1 cellular context compared by ENCODE assay signal in the genomic region with DNA sequence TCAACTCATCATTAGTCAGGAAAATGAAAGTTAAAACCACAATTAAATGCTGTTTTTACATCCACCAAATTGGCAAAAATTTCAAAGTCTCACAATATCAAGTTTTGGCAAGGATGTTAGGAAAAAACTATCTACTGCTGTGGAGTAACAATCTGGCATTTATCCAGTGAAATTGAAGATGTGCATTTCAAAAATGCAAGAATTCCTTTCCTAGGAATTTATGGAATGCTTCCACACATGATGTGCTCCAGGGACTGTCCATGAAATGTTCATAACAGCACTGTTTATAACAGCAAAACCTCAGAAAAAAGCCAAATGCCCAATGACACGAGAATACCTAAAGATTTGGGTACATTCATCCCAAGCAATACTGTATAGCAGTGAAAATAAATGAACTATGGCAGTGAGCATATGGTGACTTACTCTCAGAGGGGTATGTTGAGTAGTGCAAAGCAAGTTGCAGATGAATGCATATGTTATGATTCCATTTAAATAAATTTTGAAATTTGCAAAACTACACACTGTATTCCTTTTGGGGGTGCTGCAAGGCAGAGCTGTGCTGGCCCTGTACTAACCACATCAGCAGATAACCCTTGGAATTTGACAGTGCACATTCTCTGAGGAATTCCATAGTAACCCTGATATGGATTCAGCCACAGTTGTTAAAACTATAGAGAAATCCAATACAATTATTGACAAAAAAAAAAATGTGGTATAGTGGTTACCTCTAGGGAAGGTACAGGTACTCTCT.
TF ChIP-seq lines count a peak whose summit lies in the region.

No MANE protein-coding gene starts in this region.

TF ChIP-seq in IMR-90, 13 proteins besides CTCF, POLR2A, EP300 and RAD21:
- TF ChIP-seq USF2 (IDR thresholded peaks at IDR 0.05; ENCODE audit: low read depth, low read length): no peak
- no peak for TF ChIP-seq MAFK (IDR thresholded peaks at IDR 0.05; ENCODE audit: low read depth, low read length)
- no peak for TF ChIP-seq CEBPB (IDR thresholded peaks at IDR 0.05; ENCODE audit: low read depth, low read length)
- no peak for TF ChIP-seq MXI1 (IDR thresholded peaks at IDR 0.05; ENCODE audit: borderline replicate concordance, low read depth, low read length)
- no peak for TF ChIP-seq RFX5 (IDR thresholded peaks at IDR 0.05; ENCODE audit: low read depth, low read length)
- TF ChIP-seq BHLHE40 (IDR thresholded peaks at IDR 0.05; ENCODE audit: low read depth, low read length): no peak
